Comparison of ENCODE assay signal across 25 cellular contexts in genomic region chr6:36784379-36784636, GRCh38. TPM values are rescaled to one million over a fixed set of nuclear protein-coding genes. Genes with fewer than 3 reads are reported as not detected.
DNase-seq lines count a peak whose midpoint lies in the region; ATAC-seq and TF ChIP-seq lines count a peak whose summit lies in the region.
"Had no signal": no experiment of that assay in that cellular context is flagged by ENCODE, and none has a peak within 500 bp of the region (broad histone marks: within the 10 kb centered on the region; RNA-seq: fewer than 3 reads in every experiment).

No MANE protein-coding gene starts in this region.

- peak overlapping the region; percentile 74 for H3K27ac ChIP-seq in cardiac muscle cell
- no peak overlapping the region for H3K27ac ChIP-seq in heart left ventricle
- H3K27ac ChIP-seq in left lung = no peak overlapping the region
- H3K27ac ChIP-seq in upper lobe of right lung = no peak overlapping the region
- H3K27ac ChIP-seq: A549; BLaER1 treated with 17β-estradiol and CSF1 and Interleukin-3, amounts not matched to agents 10 nM and 100 nM had no signal

- peak overlapping the region; percentile 69 for H3K27ac Mint-ChIP-seq in neural crest cell (ENCODE audit: unreplicated experiment)
- H3K27ac Mint-ChIP-seq: CD14-positive monocyte; CD4-positive, alpha-beta T cell; CD8-positive, alpha-beta memory T cell had no signal

- no peak overlapping the region for H3K4me3 Mint-ChIP-seq in neural crest cell
- H3K4me3 Mint-ChIP-seq: CD14-positive monocyte; CD4-positive, alpha-beta T cell; CD8-positive, alpha-beta memory T cell had no signal

- 56 to 81% (median 72%) methylated on average over 1 to 3 of the region's 3 CpGs for WGBS in heart left ventricle, 4 donors

- DNase-seq in cardiac muscle cell (ENCODE audit: low read depth in 1 of 2, low spot score in 1 of 2) (peak in 1 of 2 donors; percentile 70), heart left ventricle (no peak), left lung (no peak), neural crest cell (ENCODE audit: low read depth, low spot score) (no peak), upper lobe of right lung (no peak), NCI-H774 (lab: John Stamatoyannopoulos, UW) (no peak)
- DNase-seq: 8988T; ACHN; AML-193; BE2C; CD4-positive, alpha-beta T cell; CD8-positive, alpha-beta memory T cell; DMS 273 treated with DMSO at 0.1 percent for 48 hours; DMS79; EL; GDM1; GOT3; H7; HCEC 1CT had no signal

- H3K36me3 Mint-ChIP-seq in neural crest cell (ENCODE audit: low read depth) = no peaks in the 10 kb centered on the region
- H3K36me3 Mint-ChIP-seq: CD14-positive monocyte; CD8-positive, alpha-beta memory T cell had no signal

- H3K4me1 Mint-ChIP-seq in neural crest cell = peaks cover 58% of the 10 kb centered on the region

- H3K4me3 ChIP-seq in cardiac muscle cell = no peak overlapping the region
- no peak overlapping the region for H3K4me3 ChIP-seq in heart left ventricle
- H3K4me3 ChIP-seq in left lung = no peak overlapping the region
- no peak overlapping the region for H3K4me3 ChIP-seq in upper lobe of right lung
- H3K4me3 ChIP-seq: A549; BLaER1 treated with 17β-estradiol and CSF1 and Interleukin-3, amounts not matched to agents 10 nM and 100 nM; GM12878 had no signal

- ATAC-seq in heart left ventricle (no peak), left lung (peak; percentile 55), upper lobe of right lung (peak; percentile 29), GM18868 (IDR thresholded peaks at IDR 0.05; ENCODE audit: unreplicated experiment) (no peak), GM18517 (IDR thresholded peaks at IDR 0.05; ENCODE audit: unreplicated experiment) (no peak)
- ATAC-seq: A549, GM12878 had no signal

- H3K27me3 Mint-ChIP-seq in neural crest cell (ENCODE audit: low read depth) = no peaks in the 10 kb centered on the region
- H3K27me3 Mint-ChIP-seq: CD4-positive, alpha-beta T cell had no signal

- no peak for TF ChIP-seq POLR2A in heart left ventricle (IDR thresholded peaks at IDR 0.05)

- H3K9me3 Mint-ChIP-seq in neural crest cell = no peaks in the 10 kb centered on the region
- H3K9me3 Mint-ChIP-seq: CD14-positive monocyte; CD4-positive, alpha-beta T cell; CD8-positive, alpha-beta memory T cell had no signal

- H3K4me1 ChIP-seq in cardiac muscle cell (ENCODE audit: low read depth) (peaks cover 3% of the 10 kb centered on the region), heart left ventricle (peaks cover 0 to 12% (median 2%) of the 10 kb centered on the region in 12 donors), left lung (peaks cover 0 to 24% of the 10 kb centered on the region in 2 donors), upper lobe of right lung (no peaks in the 10 kb centered on the region)
- H3K4me1 ChIP-seq: A549, BE2C had no signal

- H3K9me3 ChIP-seq in cardiac muscle cell (ENCODE audit: low read depth) = no peaks in the 10 kb centered on the region
- no peaks in the 10 kb centered on the region for H3K9me3 ChIP-seq in heart left ventricle
- H3K9me3 ChIP-seq in left lung = no peaks in the 10 kb centered on the region
- no peaks in the 10 kb centered on the region for H3K9me3 ChIP-seq in upper lobe of right lung
- H3K9me3 ChIP-seq: A549; BE2C; BLaER1 treated with 17β-estradiol and CSF1 and Interleukin-3, amounts not matched to agents 10 nM and 100 nM had no signal

- intact Hi-C loops in heart left ventricle (cut with DNase I) = no loop called here
- intact Hi-C loops in left lung (cut with DNase I) = no loop called here
- intact Hi-C loops in upper lobe of right lung (cut with DNase I) = no loop called here

- no peaks in the 10 kb centered on the region for H3K27me3 ChIP-seq in cardiac muscle cell
- H3K27me3 ChIP-seq in heart left ventricle = no peaks in the 10 kb centered on the region
- peaks cover 0 to 7% of the 10 kb centered on the region in 2 donors for H3K27me3 ChIP-seq in left lung
- H3K27me3 ChIP-seq in upper lobe of right lung = no peaks in the 10 kb centered on the region
- H3K27me3 ChIP-seq: BE2C had no signal

- H3K36me3 ChIP-seq in cardiac muscle cell = no peaks in the 10 kb centered on the region
- no peaks in the 10 kb centered on the region for H3K36me3 ChIP-seq in heart left ventricle
- H3K36me3 ChIP-seq in left lung = no peaks in the 10 kb centered on the region
- H3K36me3 ChIP-seq in upper lobe of right lung = no peaks in the 10 kb centered on the region
- H3K36me3 ChIP-seq: BE2C; BLaER1 treated with 17β-estradiol and CSF1 and Interleukin-3, amounts not matched to agents 10 nM and 100 nM had no signal

- TF ChIP-seq CTCF in cardiac muscle cell (IDR thresholded peaks at IDR 0.05; ENCODE audit: low read depth, low read length) (no peak), heart left ventricle (IDR thresholded peaks at IDR 0.05) (no peak), left lung (IDR thresholded peaks at IDR 0.05) (no peak), neural crest cell (conservative IDR thresholded peaks at IDR 0.05) (no peak), upper lobe of right lung (IDR thresholded peaks at IDR 0.05) (no peak)

RNA-seq across cellular contexts. Expression of gene CPNE5, which starts 54.9 kb away (rescaled TPM):
- total RNA-seq in cardiac muscle cell = 29.2 and 52.1 TPM in 2 replicates
- polyA plus RNA-seq in cardiac muscle cell = 51.6 and 56.5 TPM in 2 replicates
- 100 to 1,000 TPM in 1 of 9 donors, 10 to 100 TPM in 7, 1 to 10 TPM in 1; 5.2 to 111 (median 28.4) TPM for total RNA-seq in heart left ventricle
- polyA plus RNA-seq in heart left ventricle = 10 to 100 TPM in 1 of 2 donors, 1 to 10 TPM in 1; 4.0 to 12.1 TPM
- total RNA-seq in left lung = 1 to 10 TPM; 1.2 to 1.9 TPM
- 0.54 and 1.0 TPM in 2 replicates for total RNA-seq in neural crest cell
- 2.3 TPM for total RNA-seq in upper lobe of right lung

Comparison
In these comparisons a context has a peak if more than half of its experiments do, and no peak if none do; other contexts are left out.
1. ATAC-seq: peak in left lung (single experiment) and upper lobe of right lung (single experiment); none in heart left ventricle (0 of 4), GM18868 (single experiment) and GM18517 (single experiment).